Comparison of ENCODE assay signal across 4 cellular contexts in genomic region chr7:30807941-30808340, GRCh38. TPM values are rescaled to one million over a fixed set of nuclear protein-coding genes. Genes with fewer than 3 reads are reported as not detected.
"Had no signal": no experiment of that assay in that cellular context is flagged by ENCODE, and none has a peak within 500 bp of the region (broad histone marks: within the 10 kb centered on the region; RNA-seq: fewer than 3 reads in every experiment).

No MANE protein-coding gene starts in this region.

RNA-seq across cellular contexts. Expression of gene INMT, which starts 56.0 kb away (rescaled TPM):
- total RNA-seq: MCF 10A, NCI-H460, PC-3 had no signal
- polyA plus RNA-seq: SK-N-SH had no signal
